8 cellular contexts compared by ENCODE assay signal in genomic region chr4:20418865-20419451, GRCh38.
DNase-seq lines count a peak whose midpoint lies in the region; ATAC-seq, FAIRE-seq and TF ChIP-seq lines count a peak whose summit lies in the region.

No MANE protein-coding gene starts in this region.

- CTCF ChIA-PET in RWPE1 (lab: Yijun Ruan, JAX) (interaction anchor here (0.6 kb wide), 1 partner anchor 247 kb away, joined by 3 read pairs; no protein-coding TSS in a partner anchor), H1 (lab: Charles Lee; ENCODE audit: partially characterized antibody) (interaction anchor here (0.6 to 1.7 kb wide), 5 partner anchors 18 to 476 kb away, joined by 3 to 7 read pairs (median 4); no protein-coding TSS in a partner anchor)

- TF ChIP-seq EP300 in H1 (IDR thresholded peaks at IDR 0.05; ENCODE audit: borderline replicate concordance in 1 of 2, low read depth in 2 of 2, low read length in 2 of 2): no peak

- no peak overlapping the region for H2BK15ac ChIP-seq in H1 (ENCODE audit: low read length)

- H2BK12ac ChIP-seq in H1 (ENCODE audit: low read depth, low read length): no peak overlapping the region

- H4K20me1 ChIP-seq in H1 (replicated peaks in 1 of 2; ENCODE audit: control insufficient read depth in 1 of 2, insufficient read depth in 2 of 2, low read length in 2 of 2): no peaks in the 10 kb centered on the region

- no peak overlapping the region for H3K4me3 ChIP-seq in H1 (ENCODE audit: extremely low read depth in 1 of 4, insufficient read depth in 2 of 4, low read depth in 3 of 4, low read length in 4 of 4)
- H3K4me3 ChIP-seq in muscle layer of colon (ENCODE audit: low read depth in 1 of 2, low read length in 2 of 2): peak overlapping the region in 1 of 2 donors; percentile 63

- TF ChIP-seq RAD21 in H1 (IDR thresholded peaks at IDR 0.05 in 1 of 2, conservative IDR thresholded peaks at IDR 0.05 in 1 of 2; ENCODE audit: low read depth in 2 of 2, low read length in 2 of 2): peak; percentile 45 to 51

- H2AFZ ChIP-seq in H1 (ENCODE audit: low read length): no peak overlapping the region

- no peak overlapping the region for H4K5ac ChIP-seq in H1 (ENCODE audit: insufficient read length, low read depth, low read length)

- no peak overlapping the region for H2BK20ac ChIP-seq in H1 (ENCODE audit: low read length)

- H2AK5ac ChIP-seq in H1 (ENCODE audit: low read depth, low read length): no peak overlapping the region

- no peaks in the 10 kb centered on the region for H3K79me2 ChIP-seq in H1 (ENCODE audit: control insufficient read depth in 1 of 2, insufficient read depth in 2 of 2, low read length in 2 of 2)

- H4K8ac ChIP-seq in H1 (ENCODE audit: extremely low read depth, insufficient read depth, low read length): no peak overlapping the region

- WGBS in H1 (ENCODE audit: extremely low coverage in 1 of 2, insufficient coverage in 1 of 2, insufficient read length in 1 of 2, insufficient replicate concordance in 2 of 2, low coverage in 1 of 2, low lambda C conversion rate in 2 of 2, missing lambda C conversion rate in 1 of 2), 2 experiments: 80% methylated on average over 4 of the region's 4 CpGs; no CpG with 5 or more reads in 1 of the 2 experiments

- H3K23me2 ChIP-seq in H1 (ENCODE audit: low read depth, low read length): peaks cover 2% of the 10 kb centered on the region; the same call in 1 of the 2 replicates

- TF ChIP-seq CTCF in RWPE1 (conservative IDR thresholded peaks at IDR 0.05; ENCODE audit: low read depth) (peak; percentile 66), H1 (IDR thresholded peaks at IDR 0.05; ENCODE audit: control extremely low read depth in 1 of 3, insufficient read depth in 1 of 3, low read depth in 1 of 3, low read length in 3 of 3) (peak in 2 of 3 experiments; percentile 12 to 51; a peak in 2 of 4 replicates)

- TF ChIP-seq POLR2A in H1 (IDR thresholded peaks at IDR 0.05; ENCODE audit: control extremely low read depth in 1 of 2, low read depth in 2 of 2, low read length in 2 of 2) (no peak), H54 (IDR thresholded peaks at IDR 0.05; ENCODE audit: low read depth, low read length) (no peak)

- H3K9me3 ChIP-seq in H1 (ENCODE audit: insufficient read depth in 2 of 2, low read depth in 1 of 2, low read length in 1 of 2) (no peaks in the 10 kb centered on the region), muscle layer of colon (ENCODE audit: low read length) (no peaks in the 10 kb centered on the region)

- H3K14ac ChIP-seq in H1 (ENCODE audit: insufficient read length): no peak overlapping the region

- H3K18ac ChIP-seq in H1 (ENCODE audit: extremely low read depth, low read length): no peak overlapping the region

- H2BK5ac ChIP-seq in H1 (ENCODE audit: low read depth, low read length): no peak overlapping the region

- H3K27me3 ChIP-seq in H1 (replicated peaks in 1 of 4; ENCODE audit: control insufficient read depth in 3 of 4, extremely low read depth in 1 of 4, insufficient read depth in 3 of 4, low read length in 3 of 4): no peaks in the 10 kb centered on the region
- no peaks in the 10 kb centered on the region for H3K27me3 ChIP-seq in muscle layer of colon (ENCODE audit: control insufficient read depth in 1 of 2, insufficient read depth in 2 of 2, low read length in 2 of 2)

- H3K56ac ChIP-seq in H1 (replicated peaks; ENCODE audit: insufficient read length, low read depth, low read length): no peak overlapping the region

- FAIRE-seq in H1 (lab: Jason Lieb, UNC) (no peak), H54 (lab: Jason Lieb, UNC) (no peak)

- ATAC-seq in GM21360 (IDR thresholded peaks at IDR 0.05; ENCODE audit: unreplicated experiment): peak; percentile 98
- ATAC-seq in HG03565 (IDR thresholded peaks at IDR 0.05; ENCODE audit: unreplicated experiment): peak; percentile 98

- H3K9ac ChIP-seq in H1 (replicated peaks in 1 of 4; ENCODE audit: extremely low read depth in 1 of 4, low read depth in 3 of 4, low read length in 3 of 4) (no peak overlapping the region), muscle layer of colon (ENCODE audit: low read length) (no peak overlapping the region)

- H3K79me1 ChIP-seq in H1 (ENCODE audit: low read depth, low read length): no peaks in the 10 kb centered on the region

- no peak overlapping the region for H2BK120ac ChIP-seq in H1 (replicated peaks; ENCODE audit: low read depth, low read length)

- POLR2A ChIA-PET in RWPE1 (lab: Yijun Ruan, JAX; ENCODE audit: low non-redundant PET) (no interaction called here), H1 (lab: Charles Lee; ENCODE audit: partially characterized antibody) (no interaction called here)

- DNase-seq in NCI-H1694 treated with DMSO at 0.1 percent for 48 hours (lab: John Stamatoyannopoulos, UW) (peak; percentile 44), NCI-H1694 (lab: John Stamatoyannopoulos, UW) (no peak), RWPE1 (ENCODE audit: low spot score) (peak; percentile 31), H1 (ENCODE audit: low read depth in 1 of 2, low spot score in 2 of 2) (no peak), H54 (ENCODE audit: insufficient read length, low spot score) (no peak)

- H3K4me1 ChIP-seq in H1 (replicated peaks in 1 of 4; ENCODE audit: control insufficient read depth in 3 of 4, insufficient read depth in 4 of 4, low read length in 3 of 4) (no peaks in the 10 kb centered on the region), muscle layer of colon (ENCODE audit: insufficient read depth, low read length) (peaks cover 20% of the 10 kb centered on the region)

- no peak overlapping the region for H3K23ac ChIP-seq in H1 (ENCODE audit: insufficient read length)

- H3K36me3 ChIP-seq in H1 (ENCODE audit: control insufficient read depth in 2 of 4, insufficient read depth in 4 of 4, low read length in 3 of 4) (no peaks in the 10 kb centered on the region), muscle layer of colon (ENCODE audit: insufficient read depth, low read length) (no peaks in the 10 kb centered on the region)

- H4K91ac ChIP-seq in H1 (replicated peaks; ENCODE audit: insufficient read length, low read length): no peak overlapping the region

- H3K4ac ChIP-seq in H1 (replicated peaks; ENCODE audit: insufficient read length, low read depth, low read length): no peak overlapping the region

- H3K27ac ChIP-seq in RWPE1 (no peak overlapping the region), H1 (ENCODE audit: low read depth, low read length) (no peak overlapping the region), muscle layer of colon (ENCODE audit: low read depth, low read length) (peak overlapping the region; percentile 29)

- H3K4me2 ChIP-seq in H1 (ENCODE audit: insufficient read depth in 1 of 2, low read depth in 2 of 2, low read length in 2 of 2): no peak overlapping the region

TF ChIP-seq in H1, 55 proteins besides CTCF, POLR2A, EP300 and RAD21:
- TF ChIP-seq TEAD4 (IDR thresholded peaks at IDR 0.05; ENCODE audit: low read depth, low read length): no peak
- no peak for TF ChIP-seq E2F6 (IDR thresholded peaks at IDR 0.05)
- no peak for TF ChIP-seq EZH2 (IDR thresholded peaks at IDR 0.05; ENCODE audit: low read depth, low read length, severe bottlenecking)
- TF ChIP-seq KDM5A (IDR thresholded peaks at IDR 0.05; ENCODE audit: low read length): no peak
- TF ChIP-seq SIRT6 (IDR thresholded peaks at IDR 0.05; ENCODE audit: low read length): no peak
- TF ChIP-seq SP1 (IDR thresholded peaks at IDR 0.05; ENCODE audit: low read depth, low read length): no peak
- TF ChIP-seq CBX5 (IDR thresholded peaks at IDR 0.05; ENCODE audit: low read depth, low read length): no peak
- no peak for TF ChIP-seq RNF2 (IDR thresholded peaks at IDR 0.05; ENCODE audit: borderline replicate concordance, low read depth, low read length, missing control alignments, poor library complexity, severe bottlenecking)
- TF ChIP-seq MAFK (IDR thresholded peaks at IDR 0.05; ENCODE audit: low read depth, low read length): no peak
- no peak for TF ChIP-seq BCL11A (IDR thresholded peaks at IDR 0.05; ENCODE audit: low read depth in 2 of 2, low read length in 2 of 2)
- no peak for TF ChIP-seq ATF2 (IDR thresholded peaks at IDR 0.05; ENCODE audit: low read length)
- TF ChIP-seq HDAC6 (IDR thresholded peaks at IDR 0.05; ENCODE audit: low read depth, low read length): no peak
- no peak for TF ChIP-seq SIN3A (conservative IDR thresholded peaks at IDR 0.05 in 1 of 2, IDR thresholded peaks at IDR 0.05 in 1 of 2; ENCODE audit: low read depth in 1 of 2, low read length in 2 of 2)
- TF ChIP-seq SUZ12 (IDR thresholded peaks at IDR 0.05; ENCODE audit: low read length): no peak
- TF ChIP-seq PHF8 (conservative IDR thresholded peaks at IDR 0.05; ENCODE audit: low read depth, low read length): no peak
- no peak for TF ChIP-seq CHD1 (IDR thresholded peaks at IDR 0.05; ENCODE audit: low read depth, low read length)
- TF ChIP-seq BACH1 (IDR thresholded peaks at IDR 0.05; ENCODE audit: low read length): no peak
- TF ChIP-seq NRF1 (IDR thresholded peaks at IDR 0.05; ENCODE audit: low read depth, low read length): no peak
- no peak for TF ChIP-seq POLR2AphosphoS5 (IDR thresholded peaks at IDR 0.05; ENCODE audit: low read depth, low read length)

Comparison
In these comparisons a context has a peak if more than half of its experiments do, and no peak if none do; other contexts are left out.
1. DNase-seq: peak in NCI-H1694 treated with DMSO at 0.1 percent for 48 hours (single experiment) and RWPE1 (single experiment); none in NCI-H1694 (single experiment), H1 (0 of 2) and H54 (single experiment).